ENCODE assay signal across 10 cellular contexts in the genomic region with DNA sequence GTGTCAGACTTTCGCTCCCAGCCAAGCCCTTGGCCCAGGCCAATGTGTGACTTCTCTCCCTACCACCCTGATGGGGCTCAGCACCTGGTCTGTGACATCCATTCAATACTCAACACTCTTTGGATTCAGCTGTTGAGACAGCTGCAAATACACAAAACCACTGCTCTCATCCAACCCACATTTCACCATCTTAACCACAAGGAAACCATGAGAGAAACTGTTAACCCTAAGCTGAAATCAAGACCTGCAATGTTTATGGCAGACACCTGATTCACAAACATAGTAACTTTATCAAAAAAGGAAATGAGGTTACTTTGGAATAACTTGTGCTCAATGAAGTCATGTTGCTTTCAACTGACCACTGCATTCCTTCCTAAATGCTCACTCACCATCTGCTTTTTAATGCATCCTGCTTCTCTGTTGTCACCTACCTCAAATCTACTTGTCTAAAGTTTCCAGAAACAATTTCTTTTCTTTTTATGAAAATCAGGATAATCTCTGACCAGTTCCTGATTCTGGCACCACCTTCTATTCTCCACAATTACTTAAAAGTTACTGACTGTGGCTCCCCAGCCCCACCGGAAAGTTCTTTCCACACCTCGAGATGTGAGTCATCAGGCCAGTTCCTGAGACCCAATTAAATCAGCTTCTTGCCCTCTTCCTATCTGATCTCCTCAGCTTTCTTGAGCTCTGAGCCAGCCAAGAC.
DNase-seq lines count a peak whose midpoint lies in the region; ATAC-seq and TF ChIP-seq lines count a peak whose summit lies in the region.
"Had no signal": no experiment of that assay in that cellular context is flagged by ENCODE, and none has a peak within 500 bp of the region (broad histone marks: within the 10 kb centered on the region; RNA-seq: fewer than 3 reads in every experiment).

No MANE protein-coding gene starts in this region.

- H2AFZ ChIP-seq in KMS-11 (ENCODE audit: low read depth) = no peak overlapping the region
- H2AFZ ChIP-seq in smooth muscle cell (ENCODE audit: low read depth) = no peak overlapping the region

- H3K4me1 Mint-ChIP-seq in activated T-cell treated with anti-CD3 and anti-CD28 coated beads, Interleukin-2, amount 50 U/mL, for 72 hours (ENCODE audit: low read depth) = peaks cover 21% of the 10 kb centered on the region

- no peaks in the 10 kb centered on the region for H3K36me3 ChIP-seq in KMS-11 (ENCODE audit: insufficient read depth)
- no peaks in the 10 kb centered on the region for H3K36me3 ChIP-seq in smooth muscle cell (ENCODE audit: low read depth)
- no peaks in the 10 kb centered on the region for H3K36me3 ChIP-seq in vagina

- H3K4me3 Mint-ChIP-seq in activated T-cell treated with anti-CD3 and anti-CD28 coated beads, Interleukin-2, amount 50 U/mL, for 72 hours = no peak overlapping the region

- peak overlapping the region; percentile 65 for H3K4me2 ChIP-seq in KMS-11
- peak overlapping the region; percentile 13 for H3K4me2 ChIP-seq in smooth muscle cell

- H3K9ac ChIP-seq in KMS-11 (no peak overlapping the region), smooth muscle cell (ENCODE audit: low read depth) (peak overlapping the region; percentile 38)

- peak overlapping the region; percentile 5 for H3K27ac ChIP-seq in KMS-11
- peak overlapping the region; percentile 90 for H3K27ac ChIP-seq in smooth muscle cell (ENCODE audit: low read depth)
- no peak overlapping the region for H3K27ac ChIP-seq in vagina

- H3K9me3 ChIP-seq in smooth muscle cell (replicated peaks; ENCODE audit: low read depth) (no peaks in the 10 kb centered on the region), vagina (no peaks in the 10 kb centered on the region)
- H3K9me3 ChIP-seq: Caco-2 had no signal

- no peaks in the 10 kb centered on the region for H3K9me3 Mint-ChIP-seq in activated T-cell treated with anti-CD3 and anti-CD28 coated beads, Interleukin-2, amount 50 U/mL, for 72 hours

- H3K27me3 ChIP-seq in KMS-11 (ENCODE audit: insufficient read depth, low read depth) = peaks cover 13% of the 10 kb centered on the region; the same call in 1 of the 2 replicates
- peaks cover 21% of the 10 kb centered on the region for H3K27me3 ChIP-seq in smooth muscle cell (ENCODE audit: low read depth)
- no peaks in the 10 kb centered on the region for H3K27me3 ChIP-seq in vagina

- no peaks in the 10 kb centered on the region for H3K36me3 Mint-ChIP-seq in activated T-cell treated with anti-CD3 and anti-CD28 coated beads, Interleukin-2, amount 50 U/mL, for 72 hours (ENCODE audit: insufficient read depth in 2 of 2)

- H3K4me1 ChIP-seq in KMS-11 (ENCODE audit: low read depth, poor library complexity, severe bottlenecking) (peaks cover 44% of the 10 kb centered on the region), smooth muscle cell (ENCODE audit: low read depth) (peaks cover 5% of the 10 kb centered on the region), vagina (peaks cover 10% of the 10 kb centered on the region)

- H3K4me3 ChIP-seq in KMS-11 (IDR thresholded peaks at IDR 0.05; ENCODE audit: insufficient read depth, low read depth, low read length) (no peak overlapping the region), smooth muscle cell (no peak overlapping the region), vagina (no peak overlapping the region)

- ATAC-seq in activated T-cell treated with anti-CD3 and anti-CD28 coated beads, Interleukin-2, amount 50 U/mL, for 72 hours (replicated peaks in 1 of 2) = peak; percentile 59 to 78
- no peak for ATAC-seq in HG02970 (IDR thresholded peaks at IDR 0.05; ENCODE audit: low FRiP score, unreplicated experiment)

- peaks cover 40% of the 10 kb centered on the region for H3K27me3 Mint-ChIP-seq in activated T-cell treated with anti-CD3 and anti-CD28 coated beads, Interleukin-2, amount 50 U/mL, for 72 hours (ENCODE audit: low read depth)

- H3K79me2 ChIP-seq in KMS-11 (ENCODE audit: insufficient read depth, low read depth) (no peaks in the 10 kb centered on the region), smooth muscle cell (ENCODE audit: low read depth) (no peaks in the 10 kb centered on the region)

- peaks cover 4% of the 10 kb centered on the region for H3F3A ChIP-seq in smooth muscle cell (ENCODE audit: low read depth)

- no peak for TF ChIP-seq POLR2A in vagina (IDR thresholded peaks at IDR 0.05)

- DNase-seq in activated T-cell treated with anti-CD3 and anti-CD28 coated beads, Interleukin-2, amount 50 U/mL, for 72 hours = peak; percentile 23 to 41
- DNase-seq in activated T-cell treated with anti-CD3 and anti-CD28 coated beads for 4 hours (no peak), astrocyte of the hippocampus (ENCODE audit: low read depth, low spot score) (peak; percentile 90), smooth muscle cell (lab: John Stamatoyannopoulos, UW; ENCODE audit: unreplicated experiment) (no peak), vagina (ENCODE audit: extremely low spot score in 2 of 2) (no peak)
- DNase-seq in activated CD8-positive, alpha-beta memory T cell treated with anti-CD3 and anti-CD28 coated beads, Interleukin-2, amount 50 U/mL, for 4 hours = no peak
- DNase-seq: Caco-2, NCI-H748 treated with DMSO at 0.1 percent for 48 hours had no signal

- 32% methylated on average over 3 of the region's 3 CpGs for WGBS in smooth muscle cell (ENCODE audit: low lambda C conversion rate)

- TF ChIP-seq CTCF in KMS-11 (conservative IDR thresholded peaks at IDR 0.05; ENCODE audit: low read depth, low read length) (no peak), smooth muscle cell (IDR thresholded peaks at IDR 0.05; ENCODE audit: borderline replicate concordance, insufficient read depth, poor library complexity, severe bottlenecking) (no peak), vagina (IDR thresholded peaks at IDR 0.05) (no peak)

- intact Hi-C loops in vagina (cut with DNase I) = no loop called here

- H4K20me1 ChIP-seq in KMS-11 (ENCODE audit: insufficient read depth) (no peaks in the 10 kb centered on the region), smooth muscle cell (ENCODE audit: low read depth) (no peaks in the 10 kb centered on the region)

- no peak overlapping the region for H3K27ac Mint-ChIP-seq in activated T-cell treated with anti-CD3 and anti-CD28 coated beads, Interleukin-2, amount 50 U/mL, for 72 hours

Comparison
In these comparisons a context has a peak if more than half of its experiments do, and no peak if none do; other contexts are left out.
1. DNase-seq: peak in activated T-cell treated with anti-CD3 and anti-CD28 coated beads, Interleukin-2, amount 50 U/mL, for 72 hours (2 of 2) and astrocyte of the hippocampus (single experiment); none in activated T-cell treated with anti-CD3 and anti-CD28 coated beads for 4 hours (single experiment), smooth muscle cell (single experiment), activated CD8-positive, alpha-beta memory T cell treated with anti-CD3 and anti-CD28 coated beads, Interleukin-2, amount 50 U/mL, for 4 hours (single experiment) and vagina (0 of 2).